15 cellular contexts compared by ENCODE assay signal in genomic region chr1:203555046-203555445, GRCh38.
A peak's percentile ranks its signal among the peaks of the same experiment; 100 is the strongest.
DNase-seq lines count a peak whose midpoint lies in the region; ATAC-seq and TF ChIP-seq lines count a peak whose summit lies in the region.
"Had no signal": no experiment of that assay in that cellular context is flagged by ENCODE, and none has a peak within 500 bp of the region (broad histone marks: within the 10 kb centered on the region; RNA-seq: fewer than 3 reads in every experiment).

No MANE protein-coding gene starts in this region.

- TF ChIP-seq POLR2A in gastrocnemius medialis (IDR thresholded peaks at IDR 0.05), result no peak

- no peaks in the 10 kb centered on the region for H3K9me3 ChIP-seq in BLaER1 treated with 17β-estradiol and CSF1 and Interleukin-3, amounts not matched to agents 10 nM and 100 nM (replicated peaks in 1 of 11)
- no peaks in the 10 kb centered on the region for H3K9me3 ChIP-seq in right cardiac atrium (ENCODE audit: control insufficient read depth, low read length)
- no peaks in the 10 kb centered on the region for H3K9me3 ChIP-seq in gastrocnemius medialis
- no peaks in the 10 kb centered on the region for H3K9me3 ChIP-seq in naive thymus-derived CD4-positive, alpha-beta T cell (ENCODE audit: control insufficient read depth in 2 of 3, low read length in 3 of 3)

- H3K4me3 ChIP-seq in BLaER1 treated with 17β-estradiol and CSF1 and Interleukin-3, amounts not matched to agents 10 nM and 100 nM, result no peak overlapping the region
- H3K4me3 ChIP-seq in right cardiac atrium (ENCODE audit: low read length) (no peak overlapping the region), gastrocnemius medialis (no peak overlapping the region)
- H3K4me3 ChIP-seq in naive thymus-derived CD4-positive, alpha-beta T cell (ENCODE audit: low read length), result no peak overlapping the region

- H3K27ac Mint-ChIP-seq in brain, result peak overlapping the region; percentile 90 to 99 (median 94)
- H3K27ac Mint-ChIP-seq in naive thymus-derived CD4-positive, alpha-beta T cell, result no peak overlapping the region

- H3K27ac ChIP-seq in BLaER1 treated with 17β-estradiol and CSF1 and Interleukin-3, amounts not matched to agents 10 nM and 100 nM, result no peak overlapping the region
- H3K27ac ChIP-seq in right cardiac atrium (ENCODE audit: low read length) (peak overlapping the region; percentile 95), gastrocnemius medialis (peak overlapping the region; percentile 81 to 88 (median 85))
- H3K27ac ChIP-seq in naive thymus-derived CD4-positive, alpha-beta T cell (ENCODE audit: low read depth, low read length), result no peak overlapping the region
- H3K27ac ChIP-seq: C4-2B had no signal

- DNase-seq in right cardiac atrium (no peak), gastrocnemius medialis (no peak), GOT3 (lab: John Stamatoyannopoulos, UW) (no peak), NCI-H524 treated with DMSO at 0.1 percent for 48 hours (lab: John Stamatoyannopoulos, UW) (no peak)
- DNase-seq in naive thymus-derived CD4-positive, alpha-beta T cell, result no peak
- DNase-seq: activated gamma-delta T cell treated with Interleukin-2 at 50 U/mL for 16 hours, HCEC 1CT, islet precursor cell, NCI-H1092, RPMI8226, T-helper 9 cell had no signal

- no peak overlapping the region for H3K9ac ChIP-seq in BLaER1 treated with 17β-estradiol and CSF1 and Interleukin-3, amounts not matched to agents 10 nM and 100 nM

- H3K36me3 Mint-ChIP-seq in brain, result no peaks in the 10 kb centered on the region
- no peaks in the 10 kb centered on the region for H3K36me3 Mint-ChIP-seq in naive thymus-derived CD4-positive, alpha-beta T cell

- peaks cover 0 to 4% (median 0%) of the 10 kb centered on the region in 5 experiments for H3K9me3 Mint-ChIP-seq in brain
- H3K9me3 Mint-ChIP-seq in naive thymus-derived CD4-positive, alpha-beta T cell, result no peaks in the 10 kb centered on the region

- in situ Hi-C loops in gastrocnemius medialis (cut with MboI; ENCODE audit: low sequenced_read_pairs in 4 of 4), result loop anchor here in 1 of 4 donors (5.0 kb wide), 1 partner anchor 72 kb away; the partner anchor contains the start of gene ATP2B4

- POLR2A ChIA-PET in naive thymus-derived CD4-positive, alpha-beta T cell (lab: Charles Lee), result interaction anchor here (0.5 kb wide), 1 partner anchor 250 kb away, joined by 3 read pairs; no protein-coding TSS in a partner anchor

- 71% methylated on average over 8 of the region's 8 CpGs for WGBS in right cardiac atrium

- H3K4me3 Mint-ChIP-seq in brain, result peak overlapping the region in 2 of 5 experiments; percentile 54 to 63
- H3K4me3 Mint-ChIP-seq in naive thymus-derived CD4-positive, alpha-beta T cell, result no peak overlapping the region

- ATAC-seq in right cardiac atrium (no peak), gastrocnemius medialis (no peak), HG02763 (IDR thresholded peaks at IDR 0.05; ENCODE audit: unreplicated experiment) (no peak)
- ATAC-seq in naive thymus-derived CD4-positive, alpha-beta T cell, result no peak

- H3K36me3 ChIP-seq in BLaER1 treated with 17β-estradiol and CSF1 and Interleukin-3, amounts not matched to agents 10 nM and 100 nM, result no peaks in the 10 kb centered on the region
- H3K36me3 ChIP-seq in gastrocnemius medialis, result no peaks in the 10 kb centered on the region
- no peaks in the 10 kb centered on the region for H3K36me3 ChIP-seq in naive thymus-derived CD4-positive, alpha-beta T cell (ENCODE audit: control insufficient read depth in 2 of 3, insufficient read depth in 3 of 3, low read length in 3 of 3)

- H4K20me1 ChIP-seq in BLaER1 treated with 17β-estradiol and CSF1 and Interleukin-3, amounts not matched to agents 10 nM and 100 nM, result no peaks in the 10 kb centered on the region

- peaks cover 15 to 26% (median 17%) of the 10 kb centered on the region in 10 experiments for H3K4me1 ChIP-seq in BLaER1 treated with 17β-estradiol and CSF1 and Interleukin-3, amounts not matched to agents 10 nM and 100 nM
- peaks cover 17% of the 10 kb centered on the region for H3K4me1 ChIP-seq in right cardiac atrium (ENCODE audit: control insufficient read depth, insufficient read depth, low read length)
- H3K4me1 ChIP-seq in gastrocnemius medialis, result peaks cover 42 to 44% of the 10 kb centered on the region in 2 donors
- H3K4me1 ChIP-seq in naive thymus-derived CD4-positive, alpha-beta T cell (ENCODE audit: control insufficient read depth in 2 of 2, insufficient read depth in 2 of 2, low read length in 2 of 2), result no peaks in the 10 kb centered on the region

- CTCF ChIA-PET in naive thymus-derived CD4-positive, alpha-beta T cell (lab: Charles Lee), result interaction anchor here (1.0 kb wide), 1 partner anchor 42 kb away, joined by 3 read pairs; no protein-coding TSS in a partner anchor

- peaks cover 65% of the 10 kb centered on the region for H3K4me1 Mint-ChIP-seq in brain
- H3K4me1 Mint-ChIP-seq in naive thymus-derived CD4-positive, alpha-beta T cell, result no peaks in the 10 kb centered on the region

- H3K27me3 ChIP-seq in BLaER1 treated with 17β-estradiol and CSF1 and Interleukin-3, amounts not matched to agents 10 nM and 100 nM, result no peaks in the 10 kb centered on the region
- H3K27me3 ChIP-seq in right cardiac atrium (ENCODE audit: control insufficient read depth, insufficient read depth) (no peaks in the 10 kb centered on the region), gastrocnemius medialis (no peaks in the 10 kb centered on the region)
- H3K27me3 ChIP-seq in naive thymus-derived CD4-positive, alpha-beta T cell (ENCODE audit: control insufficient read depth in 2 of 2, insufficient read depth in 2 of 2, low read length in 2 of 2), result no peaks in the 10 kb centered on the region

- H3K27me3 Mint-ChIP-seq in brain, result peaks cover 5% of the 10 kb centered on the region
- peaks cover 0 to 25% (median 0%) of the 10 kb centered on the region in 5 donors for H3K27me3 Mint-ChIP-seq in naive thymus-derived CD4-positive, alpha-beta T cell

- intact Hi-C loops in right cardiac atrium (cut with DNase I) (no loop called here), gastrocnemius medialis (cut with DNase I; ENCODE audit: low total_unique reads) (loop anchor here (5.0 kb wide), 1 partner anchor 278 kb away; no protein-coding TSS in a partner anchor)
- intact Hi-C loops in naive thymus-derived CD4-positive, alpha-beta T cell (cut with micrococcal nuclease), result no loop called here

- peak overlapping the region; percentile 51 to 83 (median 70); a peak in 20 of 22 replicates for H3K4me2 ChIP-seq in BLaER1 treated with 17β-estradiol and CSF1 and Interleukin-3, amounts not matched to agents 10 nM and 100 nM

- TF ChIP-seq CTCF in brain (conservative IDR thresholded peaks at IDR 0.05) (no peak), gastrocnemius medialis (IDR thresholded peaks at IDR 0.05 in 4 of 5, conservative IDR thresholded peaks at IDR 0.05 in 1 of 5) (no peak)

Comparison
In these comparisons a context has a peak if more than half of its experiments do, and no peak if none do; other contexts are left out.
1. H3K27ac ChIP-seq: peak in right cardiac atrium (single experiment) and gastrocnemius medialis (4 of 4); none in BLaER1 treated with 17β-estradiol and CSF1 and Interleukin-3, amounts not matched to agents 10 nM and 100 nM (0 of 11) and naive thymus-derived CD4-positive, alpha-beta T cell (single experiment).
2. H3K27ac Mint-ChIP-seq: peak in brain (5 of 5); none in naive thymus-derived CD4-positive, alpha-beta T cell (0 of 9).